Comparison of ENCODE assay signal across 28 cellular contexts in genomic region chr3:64450396-64450956, GRCh38.
"Had no signal": no experiment of that assay in that cellular context is flagged by ENCODE, and none has a peak within 500 bp of the region (broad histone marks: within the 10 kb centered on the region; RNA-seq: fewer than 3 reads in every experiment).

No MANE protein-coding gene starts in this region.

- H3K4me3 ChIP-seq: adrenal gland, cardiac muscle cell, colonic mucosa, esophagus squamous epithelium, left ventricle myocardium inferior, lung, mucosa of descending colon, skin epidermis, testis, transverse colon had no signal

- H3K27ac Mint-ChIP-seq: activated naive CD4-positive, alpha-beta T cell treated with anti-CD3 and anti-CD28 coated beads for 36 hours; activated naive CD8-positive, alpha-beta T cell treated with anti-CD3 and anti-CD28 coated beads for 36 hours; brain; natural killer cell treated with Interleukin-12 subunit alpha and Interleukin-12 subunit beta and Interleukin-15 and Interleukin-18, amount 100 ng/mL, for 72 hours had no signal

- H3K36me3 Mint-ChIP-seq: activated naive CD8-positive, alpha-beta T cell treated with anti-CD3 and anti-CD28 coated beads for 36 hours; brain; natural killer cell treated with Interleukin-12 subunit alpha and Interleukin-12 subunit beta and Interleukin-15 and Interleukin-18, amount 100 ng/mL, for 72 hours had no signal

- H3K9me3 Mint-ChIP-seq: activated naive CD4-positive, alpha-beta T cell treated with anti-CD3 and anti-CD28 coated beads for 36 hours; activated naive CD8-positive, alpha-beta T cell treated with anti-CD3 and anti-CD28 coated beads for 36 hours; brain; natural killer cell treated with Interleukin-12 subunit alpha and Interleukin-12 subunit beta and Interleukin-15 and Interleukin-18, amount 100 ng/mL, for 72 hours had no signal

- DNase-seq: activated CD4-positive, alpha-beta T cell treated with anti-CD3 and anti-CD28 coated beads for 4 hours; activated CD4-positive, alpha-beta T cell treated with anti-CD3 and anti-CD28 coated beads, Interleukin-2, amount 50 U/mL, for 4 hours; activated CD4-positive, CD25-positive, alpha-beta regulatory T cell; activated CD8-positive, alpha-beta memory T cell treated with anti-CD3 and anti-CD28 coated beads for 24 hours; activated effector memory CD4-positive, alpha-beta T cell treated with anti-CD3 and anti-CD28 coated beads, Interleukin-2, amount 50 U/mL, for 16 hours; activated naive CD4-positive, alpha-beta T cell treated with anti-CD3 and anti-CD28 coated beads for 36 hours; activated naive CD8-positive, alpha-beta T cell treated with anti-CD3 and anti-CD28 coated beads for 36 hours; adrenal gland; aorta; cerebellar nuclear complex; colonic mucosa; effector CD8-positive, alpha-beta T cell; esophagus squamous epithelium; foreskin melanocyte; left ventricle myocardium inferior; mucosa of descending colon; stimulated activated CD4-positive, alpha-beta T cell treated with anti-CD3 and anti-CD28 coated beads, Interleukin-12 subunit alpha, Interleukin-12 subunit beta, amount 100 ng/mL, for 4 hours; stimulated activated CD4-positive, alpha-beta T cell treated with anti-CD3 and anti-CD28 coated beads, Interleukin-4, amount 100 ng/mL, for 1 hour; stimulated activated naive CD8-positive, alpha-beta T cell treated with anti-CD3 and anti-CD28 coated beads, Interleukin-15, Interleukin-2, amounts not matched to agents 100 U/mL and 50 U/mL, for 24 hours; testis; transverse colon had no signal

- H3K4me1 ChIP-seq: adrenal gland, colonic mucosa, left ventricle myocardium inferior, testis had no signal

- ATAC-seq: mucosa of descending colon; natural killer cell treated with Interleukin-12 subunit alpha and Interleukin-12 subunit beta and Interleukin-15 and Interleukin-18, amount 100 ng/mL, for 72 hours; sciatic nerve; stimulated activated naive CD8-positive, alpha-beta T cell treated with anti-CD3 and anti-CD28 coated beads, Interleukin-15, Interleukin-2, amounts not matched to agents 100 U/mL and 50 U/mL, for 24 hours had no signal

- H3K4me3 Mint-ChIP-seq: activated naive CD4-positive, alpha-beta T cell treated with anti-CD3 and anti-CD28 coated beads for 36 hours; activated naive CD8-positive, alpha-beta T cell treated with anti-CD3 and anti-CD28 coated beads for 36 hours; brain; natural killer cell treated with Interleukin-12 subunit alpha and Interleukin-12 subunit beta and Interleukin-15 and Interleukin-18, amount 100 ng/mL, for 72 hours had no signal

- H3K4me1 Mint-ChIP-seq: activated naive CD8-positive, alpha-beta T cell treated with anti-CD3 and anti-CD28 coated beads for 36 hours had no signal

- H3K27me3 ChIP-seq: adrenal gland, colonic mucosa, testis had no signal

- H3K9me3 ChIP-seq: adrenal gland, colonic mucosa, esophagus squamous epithelium, left ventricle myocardium inferior, mucosa of descending colon, testis, transverse colon had no signal

- H3K36me3 ChIP-seq: adrenal gland, cardiac muscle cell, colonic mucosa, esophagus squamous epithelium, left ventricle myocardium inferior, transverse colon had no signal

- H3K27ac ChIP-seq: adrenal gland, cardiac muscle cell, colonic mucosa, epithelial cell of prostate, skin epidermis, testis, transverse colon had no signal
